In the genomic region with DNA sequence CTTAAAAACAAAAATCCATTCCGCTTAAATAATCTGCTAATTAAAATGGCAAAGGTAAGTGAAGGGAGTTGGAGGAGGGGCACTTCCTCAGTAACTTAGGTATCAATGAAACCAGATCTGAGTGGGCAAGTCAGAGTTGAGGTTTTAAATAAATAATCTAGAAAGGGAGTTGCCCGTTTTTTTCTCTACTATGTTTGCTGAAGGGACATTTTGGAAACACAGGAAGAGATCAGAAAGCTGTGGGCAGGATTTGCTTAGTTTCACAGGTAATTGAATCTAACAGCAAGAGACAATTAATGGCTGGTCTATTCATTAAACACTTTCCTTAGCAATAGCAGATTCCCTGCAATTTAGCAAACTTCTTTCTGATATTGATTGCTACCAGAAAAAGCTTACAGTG, we compare ENCODE assay signal across 1 cellular context.
TF ChIP-seq lines count a peak whose summit lies in the region.

No MANE protein-coding gene starts in this region.

TF ChIP-seq in GM23338, 12 proteins besides CTCF, POLR2A, EP300 and RAD21 (continued from another document):
- TF ChIP-seq, protein P1, sequence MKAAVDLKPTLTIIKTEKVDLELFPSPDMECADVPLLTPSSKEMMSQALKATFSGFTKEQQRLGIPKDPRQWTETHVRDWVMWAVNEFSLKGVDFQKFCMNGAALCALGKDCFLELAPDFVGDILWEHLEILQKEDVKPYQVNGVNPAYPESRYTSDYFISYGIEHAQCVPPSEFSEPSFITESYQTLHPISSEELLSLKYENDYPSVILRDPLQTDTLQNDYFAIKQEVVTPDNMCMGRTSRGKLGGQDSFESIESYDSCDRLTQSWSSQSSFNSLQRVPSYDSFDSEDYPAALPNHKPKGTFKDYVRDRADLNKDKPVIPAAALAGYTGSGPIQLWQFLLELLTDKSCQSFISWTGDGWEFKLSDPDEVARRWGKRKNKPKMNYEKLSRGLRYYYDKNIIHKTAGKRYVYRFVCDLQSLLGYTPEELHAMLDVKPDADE (IDR thresholded peaks at IDR 0.05), result no peak
- TF ChIP-seq EZH2 (IDR thresholded peaks at IDR 0.05; ENCODE audit: low read depth, unreplicated experiment), result no peak
- TF ChIP-seq, protein P2, sequence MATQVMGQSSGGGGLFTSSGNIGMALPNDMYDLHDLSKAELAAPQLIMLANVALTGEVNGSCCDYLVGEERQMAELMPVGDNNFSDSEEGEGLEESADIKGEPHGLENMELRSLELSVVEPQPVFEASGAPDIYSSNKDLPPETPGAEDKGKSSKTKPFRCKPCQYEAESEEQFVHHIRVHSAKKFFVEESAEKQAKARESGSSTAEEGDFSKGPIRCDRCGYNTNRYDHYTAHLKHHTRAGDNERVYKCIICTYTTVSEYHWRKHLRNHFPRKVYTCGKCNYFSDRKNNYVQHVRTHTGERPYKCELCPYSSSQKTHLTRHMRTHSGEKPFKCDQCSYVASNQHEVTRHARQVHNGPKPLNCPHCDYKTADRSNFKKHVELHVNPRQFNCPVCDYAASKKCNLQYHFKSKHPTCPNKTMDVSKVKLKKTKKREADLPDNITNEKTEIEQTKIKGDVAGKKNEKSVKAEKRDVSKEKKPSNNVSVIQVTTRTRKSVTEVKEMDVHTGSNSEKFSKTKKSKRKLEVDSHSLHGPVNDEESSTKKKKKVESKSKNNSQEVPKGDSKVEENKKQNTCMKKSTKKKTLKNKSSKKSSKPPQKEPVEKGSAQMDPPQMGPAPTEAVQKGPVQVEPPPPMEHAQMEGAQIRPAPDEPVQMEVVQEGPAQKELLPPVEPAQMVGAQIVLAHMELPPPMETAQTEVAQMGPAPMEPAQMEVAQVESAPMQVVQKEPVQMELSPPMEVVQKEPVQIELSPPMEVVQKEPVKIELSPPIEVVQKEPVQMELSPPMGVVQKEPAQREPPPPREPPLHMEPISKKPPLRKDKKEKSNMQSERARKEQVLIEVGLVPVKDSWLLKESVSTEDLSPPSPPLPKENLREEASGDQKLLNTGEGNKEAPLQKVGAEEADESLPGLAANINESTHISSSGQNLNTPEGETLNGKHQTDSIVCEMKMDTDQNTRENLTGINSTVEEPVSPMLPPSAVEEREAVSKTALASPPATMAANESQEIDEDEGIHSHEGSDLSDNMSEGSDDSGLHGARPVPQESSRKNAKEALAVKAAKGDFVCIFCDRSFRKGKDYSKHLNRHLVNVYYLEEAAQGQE (IDR thresholded peaks at IDR 0.05; ENCODE audit: unreplicated experiment), result no peak
